In the genomic region with DNA sequence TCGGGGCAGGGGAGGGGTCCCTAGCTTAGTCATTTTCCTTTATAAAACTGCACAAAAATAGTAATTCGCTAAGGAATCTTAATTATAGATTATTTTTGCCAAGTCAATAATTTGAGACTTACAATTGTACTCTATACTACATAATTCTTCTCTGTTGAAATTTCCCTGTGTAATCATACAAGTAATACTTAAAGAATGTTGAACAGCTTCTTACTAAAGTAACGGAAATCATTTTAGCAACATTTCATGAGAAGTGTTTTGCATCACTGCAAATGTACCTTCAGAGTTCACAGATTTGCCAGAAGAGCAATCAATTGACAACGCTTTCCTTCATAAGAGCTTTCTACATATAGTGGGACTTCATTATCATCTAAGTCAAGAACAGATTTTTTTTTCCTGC, we compare ENCODE assay signal across 20 cellular contexts. TPM values are rescaled to one million over a fixed set of nuclear protein-coding genes. Genes with fewer than 3 reads are reported as not detected.
DNase-seq lines count a peak whose midpoint lies in the region; ATAC-seq and TF ChIP-seq lines count a peak whose summit lies in the region.
"Had no signal": no experiment of that assay in that cellular context is flagged by ENCODE, and none has a peak within 500 bp of the region (broad histone marks: within the 10 kb centered on the region; RNA-seq: fewer than 3 reads in every experiment).

No MANE protein-coding gene starts in this region.

- no peaks in the 10 kb centered on the region for H3K79me2 ChIP-seq in Karpas-422 (ENCODE audit: low read length)

- H3K4me2 ChIP-seq in Karpas-422 (ENCODE audit: low read depth, low read length, poor library complexity, severe bottlenecking), result peak overlapping the region; percentile 39
- no peak overlapping the region for H3K4me2 ChIP-seq in mesenchymal stem cell (ENCODE audit: low read length, poor library complexity, severe bottlenecking)
- H3K4me2 ChIP-seq: A549, KMS-11 had no signal

- peaks cover 11% of the 10 kb centered on the region for H3K36me3 Mint-ChIP-seq in effector memory CD8-positive, alpha-beta T cell (ENCODE audit: insufficient read depth)
- H3K36me3 Mint-ChIP-seq in natural killer cell, result peaks cover 14% of the 10 kb centered on the region
- H3K36me3 Mint-ChIP-seq in HFFc6 (ENCODE audit: low read depth), result 0 out of 2 replicates have a peak, but pooled peaks cover 4% of the 10 kb centered on the region

- no peak overlapping the region for H3K4ac ChIP-seq in mesenchymal stem cell (ENCODE audit: low read depth in 1 of 2, low read length in 2 of 2)

- H3K18ac ChIP-seq in mesenchymal stem cell (ENCODE audit: low read depth in 1 of 2, low read length in 2 of 2), result no peak overlapping the region

- no peaks in the 10 kb centered on the region for H3K27me3 Mint-ChIP-seq in effector memory CD8-positive, alpha-beta T cell
- H3K27me3 Mint-ChIP-seq in natural killer cell (ENCODE audit: low read depth in 2 of 2) (peaks cover 0 to 2% of the 10 kb centered on the region in 2 donors), HFFc6 (ENCODE audit: insufficient read depth) (peaks cover 9% of the 10 kb centered on the region)

- H3K9ac ChIP-seq in Karpas-422 (ENCODE audit: low read length) (no peak overlapping the region), mesenchymal stem cell (ENCODE audit: low read length) (no peak overlapping the region)
- H3K9ac ChIP-seq: KMS-11 had no signal

- H2AFZ ChIP-seq in Karpas-422 (ENCODE audit: low read length) (peak overlapping the region; percentile 5; the same call in 1 of the 2 replicates), mesenchymal stem cell (ENCODE audit: low read depth, low read length) (no peak overlapping the region)

- no peak overlapping the region for H2AK5ac ChIP-seq in mesenchymal stem cell (ENCODE audit: low read length, severe bottlenecking)

- peaks cover 0 to 4% of the 10 kb centered on the region in 2 donors for H3K9me3 Mint-ChIP-seq in effector memory CD8-positive, alpha-beta T cell
- H3K9me3 Mint-ChIP-seq in natural killer cell, result peaks cover 7 to 10% of the 10 kb centered on the region in 2 donors
- H3K9me3 Mint-ChIP-seq in HFFc6, result no peaks in the 10 kb centered on the region; the same call in 1 of the 2 replicates

- H3K23ac ChIP-seq in mesenchymal stem cell (ENCODE audit: low read length in 2 of 2), result no peak overlapping the region

- no peak overlapping the region for H2BK120ac ChIP-seq in mesenchymal stem cell (ENCODE audit: low read depth, low read length)

- H3K4me1 ChIP-seq in Karpas-422 (ENCODE audit: low read length) (peaks cover 50% of the 10 kb centered on the region), mesenchymal stem cell (ENCODE audit: control insufficient read depth, insufficient read depth, low read depth, low read length) (no peaks in the 10 kb centered on the region)
- H3K4me1 ChIP-seq: A549 had no signal

- H3K4me1 Mint-ChIP-seq in effector memory CD8-positive, alpha-beta T cell (ENCODE audit: low read depth in 2 of 2), result peaks cover 53 to 61% of the 10 kb centered on the region in 2 donors
- H3K4me1 Mint-ChIP-seq in natural killer cell (peaks cover 74 to 85% of the 10 kb centered on the region in 2 donors), HFFc6 (ENCODE audit: low read depth) (peaks cover 33% of the 10 kb centered on the region)

- H3K4me3 Mint-ChIP-seq in effector memory CD8-positive, alpha-beta T cell, result peak overlapping the region; percentile 15 to 40
- H3K4me3 Mint-ChIP-seq in natural killer cell (peak overlapping the region; percentile 75), HFFc6 (no peak overlapping the region)

- H3K4me3 ChIP-seq in AG10803 (ENCODE audit: low read length), result no peak overlapping the region
- H3K4me3 ChIP-seq in Karpas-422 (ENCODE audit: low read length), result 0 out of 2 replicates have a peak overlapping the region, but pooled peaks have one; percentile 1
- H3K4me3 ChIP-seq in mesenchymal stem cell (ENCODE audit: insufficient read depth in 1 of 2, low read depth in 1 of 2, low read length in 2 of 2), result no peak overlapping the region
- H3K4me3 ChIP-seq: A549, Peyer's patch had no signal

- H4K20me1 ChIP-seq in Karpas-422 (ENCODE audit: insufficient read depth, low read depth, low read length), result no peaks in the 10 kb centered on the region

- no peaks in the 10 kb centered on the region for H3K9me2 ChIP-seq in Karpas-422 (replicated peaks; ENCODE audit: insufficient read depth, low read length)

- WGBS in mesenchymal stem cell, result 89% methylated on average over 2 of the region's 4 CpGs

- TF ChIP-seq CTCF in AG10803 (conservative IDR thresholded peaks at IDR 0.05; ENCODE audit: low read length) (no peak), natural killer cell (IDR thresholded peaks at IDR 0.05) (no peak), HFFc6 (IDR thresholded peaks at IDR 0.05) (no peak)

- H4K91ac ChIP-seq in mesenchymal stem cell (ENCODE audit: low read length), result no peak overlapping the region

- H3K14ac ChIP-seq in mesenchymal stem cell (ENCODE audit: low read length in 2 of 2), result no peak overlapping the region

- H3K27me3 ChIP-seq in Karpas-422 (ENCODE audit: low read length) (no peaks in the 10 kb centered on the region), mesenchymal stem cell (ENCODE audit: control insufficient read depth in 1 of 2, insufficient read depth in 1 of 2, low read length in 2 of 2) (no peaks in the 10 kb centered on the region)
- H3K27me3 ChIP-seq: Peyer's patch had no signal

- H2BK15ac ChIP-seq in mesenchymal stem cell (ENCODE audit: low read depth, poor library complexity, severe bottlenecking), result no peak overlapping the region

- peak; percentile 63 for DNase-seq in AG10803 (ENCODE audit: low read depth)
- no peak for DNase-seq in Karpas-422
- DNase-seq in effector memory CD8-positive, alpha-beta T cell, result no peak
- no peak for DNase-seq in natural killer cell
- DNase-seq in NAMALWA (ENCODE audit: low spot score), result no peak
- DNase-seq in mesenchymal stem cell, result no peak
- no peak for DNase-seq in HFFc6
- DNase-seq: AML-193, Calu3, DMS79 treated with DMSO at 0.1 percent for 48 hours, GF-D8, MM.1S, NCI-H1105 treated with DMSO at 0.1 percent for 48 hours, NCI-H187 treated with DMSO at 0.1 percent for 48 hours, NCI-H446, NCI-H748 treated with DMSO at 0.1 percent for 48 hours, Peyer's patch, Right ventricle myocardium superior had no signal

- no peak overlapping the region for H2BK12ac ChIP-seq in mesenchymal stem cell (ENCODE audit: low read length in 2 of 2)

- H3K36me3 ChIP-seq in Karpas-422 (ENCODE audit: insufficient read depth, low read length) (no peaks in the 10 kb centered on the region), mesenchymal stem cell (ENCODE audit: control insufficient read depth in 1 of 2, insufficient read depth in 2 of 2, low read depth in 1 of 2, low read length in 2 of 2) (no peaks in the 10 kb centered on the region)
- H3K36me3 ChIP-seq: Peyer's patch had no signal

- no peak overlapping the region for H2BK5ac ChIP-seq in mesenchymal stem cell (ENCODE audit: low read depth, low read length, poor library complexity, severe bottlenecking)

- intact Hi-C loops in natural killer cell (cut with micrococcal nuclease), result no loop called here

- H3K9me3 ChIP-seq in Karpas-422 (ENCODE audit: low read length) (no peaks in the 10 kb centered on the region), mesenchymal stem cell (ENCODE audit: control insufficient read depth, low read length) (no peaks in the 10 kb centered on the region)
- H3K9me3 ChIP-seq: A549, Peyer's patch had no signal

- H3K27ac Mint-ChIP-seq in effector memory CD8-positive, alpha-beta T cell, result peak overlapping the region; percentile 19 to 44
- H3K27ac Mint-ChIP-seq in natural killer cell, result peak overlapping the region; percentile 47 to 85
- no peak overlapping the region for H3K27ac Mint-ChIP-seq in HFFc6

- H3K27ac ChIP-seq in Karpas-422 (ENCODE audit: low read length) (no peak overlapping the region), mesenchymal stem cell (ENCODE audit: low read length, poor library complexity, severe bottlenecking) (no peak overlapping the region)
- H3K27ac ChIP-seq: A549, KMS-11, Peyer's patch had no signal

- ATAC-seq in effector memory CD8-positive, alpha-beta T cell (replicated peaks), result no peak
- ATAC-seq in natural killer cell, result peak in 1 of 3 donors; percentile 12
- ATAC-seq: A549 had no signal

- H3K79me1 ChIP-seq in mesenchymal stem cell (replicated peaks; ENCODE audit: low read length, poor library complexity, severe bottlenecking), result no peaks in the 10 kb centered on the region

- no peak overlapping the region for H4K8ac ChIP-seq in mesenchymal stem cell (ENCODE audit: low read length)

RNA-seq across cellular contexts. Expression of a gene that starts 7.9 kb away (rescaled TPM):
- total RNA-seq in Karpas-422 (2014; rRNA removed; shearing (Covaris generic); ENCODE audit: low replicate concordance), result 212 and 351 TPM in 2 replicates
- total RNA-seq in natural killer cell, result 100 to 1,000 TPM; 552 to 653 (median 582) TPM
- 57.8 TPM for polyA plus RNA-seq in mesenchymal stem cell (2013, experiment 1 of 2)
- polyA plus RNA-seq in mesenchymal stem cell (2013, experiment 2 of 2), result 57.5 TPM
- 1 to 10 TPM; 2.4 to 6.0 (median 2.8) TPM for total RNA-seq in HFFc6 (2021; fragmentation: NEBNext Ultra II Directional; extraction: Animal tissue kit (Norgen Biotek cat#: 25700))
- total RNA-seq: Calu3 had no signal

Comparison
In these comparisons a context has a peak if more than half of its experiments do, and no peak if none do; other contexts are left out.
1. RNA of a gene that starts 7.9 kb away (total RNA-seq): 552 to 653 TPM in natural killer cell and 212 to 351 TPM in Karpas-422; 2.4 to 6.0 TPM in HFFc6; every median in the first group is over 10 times any median in the second.